18 cellular contexts compared by ENCODE assay signal in genomic region chr3:196585044-196585757, GRCh38.
"Had no signal": no experiment of that assay in that cellular context is flagged by ENCODE, and none has a peak within 500 bp of the region (broad histone marks: within the 10 kb centered on the region; RNA-seq: fewer than 3 reads in every experiment).

No MANE protein-coding gene starts in this region.

- H3K36me3 ChIP-seq: prostate gland had no signal

- H3K27ac ChIP-seq: brain microvascular endothelial cell, dorsolateral prefrontal cortex, esophagus muscularis mucosa, foreskin keratinocyte, lower lobe of right lung, prostate gland, suprapubic skin had no signal

- H3K4me3 ChIP-seq: dorsolateral prefrontal cortex, esophagus muscularis mucosa, lower lobe of right lung, prostate gland, suprapubic skin had no signal

- H3K4me1 ChIP-seq: foreskin keratinocyte, lower lobe of right lung, prostate gland, suprapubic skin had no signal

- H3K9me3 ChIP-seq: esophagus muscularis mucosa, lower lobe of right lung, prostate gland, suprapubic skin had no signal

- DNase-seq: activated CD4-positive, alpha-beta T cell treated with anti-CD3 and anti-CD28 coated beads for 48 hours; activated CD8-positive, alpha-beta memory T cell treated with anti-CD3 and anti-CD28 coated beads for 24 hours; activated naive CD4-positive, alpha-beta T cell treated with anti-CD3 and anti-CD28 coated beads, Interleukin-2, amount 50 U/mL, for 16 hours; amygdala; brain microvascular endothelial cell; cerebellar nuclear complex; dorsolateral prefrontal cortex; foreskin keratinocyte; immature natural killer cell; left cardiac atrium; lower lobe of right lung; naive thymus-derived CD8-positive, alpha-beta T cell; stimulated activated CD4-positive, alpha-beta T cell treated with anti-CD3 and anti-CD28 coated beads, Interleukin-12 subunit alpha, Interleukin-12 subunit beta, amount 100 ng/mL, for 4 hours; stimulated activated naive CD4-positive, alpha-beta T cell; T-cell had no signal

- H3K27me3 ChIP-seq: brain microvascular endothelial cell, dorsolateral prefrontal cortex, esophagus muscularis mucosa, foreskin keratinocyte, suprapubic skin had no signal
